In genomic region chr3:172143060-172143451, GRCh38 we compare ENCODE assay signal across 16 cellular contexts.
DNase-seq lines count a peak whose midpoint lies in the region; ATAC-seq, FAIRE-seq and TF ChIP-seq lines count a peak whose summit lies in the region.
"Had no signal": no experiment of that assay in that cellular context is flagged by ENCODE, and none has a peak within 500 bp of the region (broad histone marks: within the 10 kb centered on the region; RNA-seq: fewer than 3 reads in every experiment).

No MANE protein-coding gene starts in this region.

- no peak overlapping the region for H3K4me3 Mint-ChIP-seq in HFFc6
- H3K4me3 Mint-ChIP-seq: memory B cell; T-helper 1 cell treated with Interleukin-12 subunit alpha and Interleukin-12 subunit beta and Interleukin-4 antibody, amounts not matched to agents 30 μg/mL and 1 μg/mL, for 36 hours had no signal

- H3K36me3 ChIP-seq in GM12878 (ENCODE audit: control insufficient read depth in 2 of 2, insufficient read depth in 2 of 2, low read length in 1 of 2) (peaks cover 4 to 10% of the 10 kb centered on the region in 2 experiments; a peak in 1 of 4 replicates), lung (ENCODE audit: control insufficient read depth in 2 of 2, insufficient read depth in 2 of 2, low read length in 2 of 2) (no peaks in the 10 kb centered on the region), tibial nerve (no peaks in the 10 kb centered on the region), SK-N-SH (replicated peaks in 1 of 2; ENCODE audit: control insufficient read depth in 1 of 2, insufficient read depth in 2 of 2, low read length in 1 of 2) (peaks cover 0 to 25% of the 10 kb centered on the region in 2 experiments)

- peaks cover 81% of the 10 kb centered on the region for H3K4me1 Mint-ChIP-seq in HFFc6 (ENCODE audit: low read depth)

- H3K27me3 Mint-ChIP-seq in HFFc6 (ENCODE audit: insufficient read depth): peaks cover 2% of the 10 kb centered on the region
- H3K27me3 Mint-ChIP-seq: CD4-positive, alpha-beta T cell had no signal

- no peaks in the 10 kb centered on the region for H4K20me1 ChIP-seq in GM12878 (ENCODE audit: control insufficient read depth, insufficient read depth)
- no peaks in the 10 kb centered on the region for H4K20me1 ChIP-seq in SK-N-SH (ENCODE audit: insufficient read depth)

- DNase-seq in HFFc6: no peak
- DNase-seq in GM12878 (ENCODE audit: low read depth, low spot score): no peak
- DNase-seq in lung (ENCODE audit: low spot score): no peak
- DNase-seq in tibial nerve (ENCODE audit: low spot score in 2 of 2): no peak
- no peak for DNase-seq in NCI-H446 treated with DMSO at 0.1 percent for 48 hours (lab: John Stamatoyannopoulos, UW)
- no peak for DNase-seq in SK-N-SH
- DNase-seq: activated effector memory CD4-positive, alpha-beta T cell treated with Interleukin-2 at 50 U/mL for 16 hours; CD4-positive, alpha-beta T cell; NCI-H2171 treated with DMSO at 0.1 percent for 48 hours; substantia nigra had no signal

- peaks cover 57% of the 10 kb centered on the region for H3F3A ChIP-seq in SK-N-SH (replicated peaks; ENCODE audit: insufficient read depth)

- H3K9me3 ChIP-seq in GM12878 (replicated peaks; ENCODE audit: control insufficient read depth, insufficient read depth, low read length): peaks cover 2% of the 10 kb centered on the region; the same call in 1 of the 3 replicates
- H3K9me3 ChIP-seq in lung (ENCODE audit: control insufficient read depth in 2 of 2, insufficient read depth in 1 of 2, low read length in 1 of 2): no peaks in the 10 kb centered on the region
- no peaks in the 10 kb centered on the region for H3K9me3 ChIP-seq in tibial nerve
- H3K9me3 ChIP-seq in SK-N-SH: no peaks in the 10 kb centered on the region

- CTCF ChIA-PET in GM12878 (lab: Yijun Ruan, JAX) (interaction anchor here (1.1 to 2.2 kb wide), 3 partner anchors 14 to 189 kb away, joined by 3 to 7 read pairs (median 3); no protein-coding TSS in a partner anchor), SK-N-SH (lab: Yijun Ruan, JAX) (no interaction called here)

- H3K9me2 ChIP-seq in SK-N-SH: no peaks in the 10 kb centered on the region

- RAD21 ChIA-PET in GM12878 (lab: Charles Lee; ENCODE audit: unreplicated experiment): interaction anchor here (1.6 to 8.9 kb wide), 7 partner anchors 10 to 107 kb away, joined by 4 to 124 read pairs (median 37); no protein-coding TSS in a partner anchor

- TF ChIP-seq POLR2A in GM12878 (IDR thresholded peaks at IDR 0.05; ENCODE audit: low read depth, low read length): no peak
- no peak for TF ChIP-seq POLR2A in tibial nerve (IDR thresholded peaks at IDR 0.05)

- BruUV-seq in GM12878 (replicated peaks; lab: Mats Ljungman, UMichigan): no TSS peak

- no peak for FAIRE-seq in GM12878 (lab: Jason Lieb, UNC)
- FAIRE-seq: bronchial epithelial cell, G401.6 had no signal

- H3K36me3 Mint-ChIP-seq in HFFc6 (ENCODE audit: low read depth): peaks cover 44% of the 10 kb centered on the region
- H3K36me3 Mint-ChIP-seq: memory B cell had no signal

- WGBS in GM12878 (ENCODE audit: insufficient coverage, insufficient replicate concordance, low lambda C conversion rate, missing lambda C conversion rate): 95% methylated on average over 1 of the region's 1 CpG
- WGBS in lung, 2 donors: 90 to 96% methylated on average over 1 of the region's 1 CpG
- WGBS in tibial nerve, 2 donors: 96 to 100% methylated on average over 1 of the region's 1 CpG
- WGBS in SK-N-SH (ENCODE audit: low lambda C conversion rate): 100% methylated on average over 1 of the region's 1 CpG

- ATAC-seq in GM12878: peak; percentile 4; the same call in 1 of the 3 replicates
- ATAC-seq in lung (ENCODE audit: insufficient read depth, low FRiP score): no peak
- no peak for ATAC-seq in HG02678 (IDR thresholded peaks at IDR 0.05; ENCODE audit: unreplicated experiment)
- ATAC-seq in GM19467 (IDR thresholded peaks at IDR 0.05; ENCODE audit: unreplicated experiment): no peak

- TF ChIP-seq RAD21 in GM12878 (IDR thresholded peaks at IDR 0.05; ENCODE audit: insufficient read depth, low read depth, low read length) (no peak), SK-N-SH (IDR thresholded peaks at IDR 0.05; ENCODE audit: low read length) (no peak)

- SMC1A ChIA-PET in GM12878 (lab: Charles Lee; ENCODE audit: uncharacterized antibody, unreplicated experiment): interaction anchor here (0.6 to 23.1 kb wide), 10 partner anchors 8 to 79 kb away, joined by 3 to 441 read pairs (median 21); no protein-coding TSS in a partner anchor

- H3K79me2 ChIP-seq in GM12878 (ENCODE audit: control insufficient read depth, insufficient read depth, low read length) (peaks cover 64% of the 10 kb centered on the region), SK-N-SH (ENCODE audit: insufficient read depth) (peaks cover 90% of the 10 kb centered on the region)

- H3K4me3 ChIP-seq in GM12878 (peak overlapping the region; percentile 51), lung (no peak overlapping the region), tibial nerve (no peak overlapping the region), SK-N-SH (ENCODE audit: low read depth in 2 of 2, low read length in 1 of 2) (no peak overlapping the region)

- H3K4me2 ChIP-seq in GM12878 (ENCODE audit: control insufficient read depth, insufficient read depth) (peak overlapping the region; percentile 73), SK-N-SH (no peak overlapping the region)

- POLR2A ChIA-PET in GM12878 (lab: Charles Lee): interaction anchor here (1.0 to 2.3 kb wide), 7 partner anchors 9 to 71 kb away, joined by 3 to 8 read pairs (median 5); no protein-coding TSS in a partner anchor
- POLR2A ChIA-PET in SK-N-SH (lab: Yijun Ruan, JAX): no interaction called here

- H2AFZ ChIP-seq in GM12878 (ENCODE audit: control insufficient read depth, low read depth, low read length) (no peak overlapping the region), SK-N-SH (ENCODE audit: low read depth) (no peak overlapping the region)

- intact Hi-C loops in GM12878 (cut with micrococcal nuclease; ENCODE audit: unreplicated experiment): loop anchor here (5.0 kb wide), 2 partner anchors 39 to 81 kb away; no protein-coding TSS in a partner anchor

- TF ChIP-seq EP300 in GM12878 (IDR thresholded peaks at IDR 0.05; ENCODE audit: borderline replicate concordance in 1 of 2, control insufficient read depth in 1 of 2, low read depth in 2 of 2, low read length in 2 of 2): no peak
- TF ChIP-seq EP300 in tibial nerve (IDR thresholded peaks at IDR 0.05): no peak
- no peak for TF ChIP-seq EP300 in SK-N-SH (IDR thresholded peaks at IDR 0.05; ENCODE audit: borderline replicate concordance in 1 of 2, low read depth in 1 of 2, low read length in 1 of 2)

- peak overlapping the region; percentile 93; the same call in 1 of the 2 replicates for H3K27ac Mint-ChIP-seq in HFFc6
- H3K27ac Mint-ChIP-seq: CD4-positive, alpha-beta T cell; memory B cell; T-helper 1 cell treated with Interleukin-12 subunit alpha and Interleukin-12 subunit beta and Interleukin-4 antibody, amounts not matched to agents 30 μg/mL and 1 μg/mL, for 36 hours had no signal

- H3K4me1 ChIP-seq in GM12878 (ENCODE audit: control insufficient read depth, insufficient read depth, low read length) (peaks cover 81% of the 10 kb centered on the region), lung (ENCODE audit: control insufficient read depth in 2 of 2, insufficient read depth in 2 of 2, low read length in 2 of 2) (peaks cover 14 to 42% of the 10 kb centered on the region in 2 donors), tibial nerve (peaks cover 0 to 63% (median 44%) of the 10 kb centered on the region in 4 donors), SK-N-SH (ENCODE audit: control insufficient read depth in 1 of 2, insufficient read depth in 2 of 2, low read depth in 1 of 2, low read length in 1 of 2) (peaks cover 22 to 43% of the 10 kb centered on the region in 2 experiments)

- H3K27ac ChIP-seq in GM12878 (ENCODE audit: control insufficient read depth, insufficient read depth): peak overlapping the region; percentile 95
- peak overlapping the region; percentile 17 to 70 for H3K27ac ChIP-seq in lung (ENCODE audit: low read depth in 1 of 2, low read length in 1 of 2)
- peak overlapping the region in 3 of 4 donors; percentile 47 to 80 (median 78) for H3K27ac ChIP-seq in tibial nerve
- H3K27ac ChIP-seq in SK-N-SH (ENCODE audit: low read depth in 2 of 2, low read length in 1 of 2): peak overlapping the region in 1 of 2 experiments; percentile 96; a peak in 3 of 4 replicates

- no peak for TF ChIP-seq CTCF in HFFc6 (IDR thresholded peaks at IDR 0.05)
- TF ChIP-seq CTCF in GM12878 (IDR thresholded peaks at IDR 0.05 in 2 of 3, conservative IDR thresholded peaks at IDR 0.05 in 1 of 3; ENCODE audit: control insufficient read depth in 2 of 3, extremely low read depth in 1 of 3, insufficient read depth in 1 of 3, low read depth in 3 of 3, low read length in 3 of 3): no peak
- no peak for TF ChIP-seq CTCF in lung (IDR thresholded peaks at IDR 0.05; ENCODE audit: control extremely low read depth, extremely low read depth)
- no peak for TF ChIP-seq CTCF in tibial nerve (IDR thresholded peaks at IDR 0.05)
- no peak for TF ChIP-seq CTCF in SK-N-SH (IDR thresholded peaks at IDR 0.05)

- H3K27me3 ChIP-seq in GM12878 (replicated peaks in 1 of 2; ENCODE audit: control insufficient read depth in 2 of 2, insufficient read depth in 2 of 2, low read length in 1 of 2) (no peaks in the 10 kb centered on the region), lung (ENCODE audit: control insufficient read depth, insufficient read depth) (no peaks in the 10 kb centered on the region), tibial nerve (no peaks in the 10 kb centered on the region), SK-N-SH (ENCODE audit: insufficient read depth) (no peaks in the 10 kb centered on the region)

- H3K9me3 Mint-ChIP-seq in HFFc6: peaks cover 31% of the 10 kb centered on the region
- H3K9me3 Mint-ChIP-seq: CD4-positive, alpha-beta T cell; memory B cell; T-helper 1 cell treated with Interleukin-12 subunit alpha and Interleukin-12 subunit beta and Interleukin-4 antibody, amounts not matched to agents 30 μg/mL and 1 μg/mL, for 36 hours had no signal

- peak overlapping the region; percentile 61 for H3K9ac ChIP-seq in GM12878 (ENCODE audit: control insufficient read depth, insufficient read depth, low read length)
- H3K9ac ChIP-seq in SK-N-SH: no peak overlapping the region

- in situ Hi-C loops in GM12878 (cut with MboI): no loop called here

TF ChIP-seq in GM12878, 131 proteins besides CTCF, POLR2A, EP300 and RAD21 (continues in another document):
- TF ChIP-seq MEF2B (IDR thresholded peaks at IDR 0.05; ENCODE audit: partially characterized antibody, poor library complexity, severe bottlenecking): peak; percentile 74
- TF ChIP-seq NFIC (IDR thresholded peaks at IDR 0.05; ENCODE audit: low read depth, low read length): peak; percentile 24; the same call in 1 of the 2 replicates
- TF ChIP-seq NR2C1 (IDR thresholded peaks at IDR 0.05): no peak
- TF ChIP-seq ZNF24 (IDR thresholded peaks at IDR 0.05): peak; percentile 61; the same call in 1 of the 2 replicates

TF ChIP-seq in SK-N-SH, 30 proteins besides CTCF, POLR2A, EP300 and RAD21 (continues in another document):
- TF ChIP-seq NRF1 (IDR thresholded peaks at IDR 0.05; ENCODE audit: low read depth, low read length) (no peak), TCF12 (IDR thresholded peaks at IDR 0.05) (no peak)
